ENCODE assay signal across 22 cellular contexts in genomic region chr2:2108756-2109155, GRCh38.
"Had no signal": no experiment of that assay in that cellular context is flagged by ENCODE, and none has a peak within 500 bp of the region (broad histone marks: within the 10 kb centered on the region; RNA-seq: fewer than 3 reads in every experiment).

No MANE protein-coding gene starts in this region.

- H3K27me3 ChIP-seq: neutrophil, right lobe of liver, transverse colon, vagina had no signal

- H3K27ac ChIP-seq: lower lobe of right lung, neutrophil, parathyroid adenoma, right lobe of liver, suprapubic skin, transverse colon, vagina had no signal

- H3K36me3 ChIP-seq: lower lobe of right lung, neutrophil, right lobe of liver, suprapubic skin, transverse colon, vagina had no signal

- H3K9ac ChIP-seq: parathyroid adenoma had no signal

- H3K79me2 ChIP-seq: parathyroid adenoma had no signal

- DNase-seq: cortex of kidney; effector CD4-positive, alpha-beta T cell; hypothalamus; immature natural killer cell; left ventricle myocardium superior; lower lobe of right lung; mucosa of descending colon; naive B cell; right lobe of liver; small intestine; stimulated activated CD4-positive, alpha-beta T cell treated with anti-CD3 and anti-CD28 coated beads, Interleukin-12 subunit alpha, Interleukin-12 subunit beta, amount 100 ng/mL, for 4 hours; stimulated activated CD4-positive, alpha-beta T cell treated with anti-CD3 and anti-CD28 coated beads, Interleukin-1b, Interleukin-23, amount 100 ng/mL, for 48 hours; stimulated activated CD4-positive, alpha-beta T cell treated with anti-CD3 and anti-CD28 coated beads, Interleukin-4, amount 100 ng/mL, for 1 hour; stimulated activated CD8-positive, alpha-beta memory T cell treated with anti-CD3 and anti-CD28 coated beads, Interleukin-4, amount 100 ng/mL, for 48 hours; stimulated activated naive CD4-positive, alpha-beta T cell; stimulated activated naive CD8-positive, alpha-beta T cell treated with anti-CD3 and anti-CD28 coated beads, Interleukin-15, amount 100 ng/mL, for 72 hours; transverse colon had no signal

- ATAC-seq: left ventricle myocardium superior; lower lobe of right lung; mucosa of descending colon; natural killer cell treated with Interleukin-12 subunit alpha and Interleukin-12 subunit beta and Interleukin-15 and Interleukin-18, amount 100 ng/mL, for 72 hours; right lobe of liver; stimulated activated naive CD8-positive, alpha-beta T cell treated with anti-CD3 and anti-CD28 coated beads, Interleukin-15, amount 100 ng/mL, for 72 hours had no signal

- H3K4me3 ChIP-seq: lower lobe of right lung, mucosa of descending colon, right lobe of liver, suprapubic skin, transverse colon, vagina had no signal

- H2AFZ ChIP-seq: parathyroid adenoma had no signal

- H3K9me3 ChIP-seq: lower lobe of right lung, mucosa of descending colon, neutrophil, right lobe of liver, suprapubic skin, transverse colon, vagina had no signal

- H3K4me1 ChIP-seq: lower lobe of right lung, parathyroid adenoma, right lobe of liver, suprapubic skin, vagina had no signal
